14 cellular contexts compared by ENCODE assay signal in genomic region chr21:32519945-32520884, GRCh38.
DNase-seq lines count a peak whose midpoint lies in the region; ATAC-seq and TF ChIP-seq lines count a peak whose summit lies in the region.
"Had no signal": no experiment of that assay in that cellular context is flagged by ENCODE, and none has a peak within 500 bp of the region (broad histone marks: within the 10 kb centered on the region; RNA-seq: fewer than 3 reads in every experiment).

No MANE protein-coding gene starts in this region.

- H3K36me3 ChIP-seq in SK-N-SH (replicated peaks in 1 of 2; ENCODE audit: control insufficient read depth in 1 of 2, insufficient read depth in 2 of 2, low read length in 1 of 2) (peaks cover 0 to 7% of the 10 kb centered on the region in 2 experiments), mesenchymal stem cell (ENCODE audit: control insufficient read depth in 1 of 2, insufficient read depth in 2 of 2, low read depth in 1 of 2, low read length in 2 of 2) (peaks cover 0 to 3% of the 10 kb centered on the region in 2 experiments), thyroid gland (no peaks in the 10 kb centered on the region)

- H2BK15ac ChIP-seq in mesenchymal stem cell (ENCODE audit: low read depth, poor library complexity, severe bottlenecking) = no peak overlapping the region

- no peaks in the 10 kb centered on the region for H3K9me2 ChIP-seq in SK-N-SH

- H2BK120ac ChIP-seq in mesenchymal stem cell (ENCODE audit: low read depth, low read length) = no peak overlapping the region

- H3K4me2 ChIP-seq in SK-N-SH (peak overlapping the region; percentile 67), mesenchymal stem cell (ENCODE audit: low read length, poor library complexity, severe bottlenecking) (no peak overlapping the region)

- DNase-seq in SK-N-SH (no peak), coronary artery (ENCODE audit: low spot score) (no peak), mesenchymal stem cell (no peak), thyroid gland (no peak), left lobe of liver (ENCODE audit: low spot score) (no peak), LoVo (ENCODE audit: low spot score) (no peak)
- DNase-seq: 8988T; activated CD4-positive, alpha-beta T cell treated with anti-CD3 and anti-CD28 coated beads for 1 hour; activated T-cell treated with anti-CD3 and anti-CD28 coated beads for 4 hours; NCI-H1092 treated with DMSO at 0.1 percent for 48 hours; NCI-H2227 treated with DMSO at 0.1 percent for 48 hours; stimulated activated CD4-positive, alpha-beta T cell treated with anti-CD3 and anti-CD28 coated beads, Interleukin-4, amount 100 ng/mL, for 1 hour had no signal

- H3K4me1 ChIP-seq in SK-N-SH (ENCODE audit: control insufficient read depth in 1 of 2, insufficient read depth in 2 of 2, low read depth in 1 of 2, low read length in 1 of 2) (peaks cover 15 to 41% of the 10 kb centered on the region in 2 experiments; a peak in 3 of 4 replicates), mesenchymal stem cell (ENCODE audit: control insufficient read depth, insufficient read depth, low read depth, low read length) (peaks cover 5% of the 10 kb centered on the region), thyroid gland (peaks cover 0 to 21% of the 10 kb centered on the region in 2 donors)

- TF ChIP-seq CTCF in SK-N-SH (IDR thresholded peaks at IDR 0.05) (no peak), coronary artery (IDR thresholded peaks at IDR 0.05) (no peak), thyroid gland (IDR thresholded peaks at IDR 0.05) (no peak)

- H3K23ac ChIP-seq in mesenchymal stem cell (ENCODE audit: low read length in 2 of 2) = no peak overlapping the region

- TF ChIP-seq EP300 in SK-N-SH (IDR thresholded peaks at IDR 0.05; ENCODE audit: borderline replicate concordance in 1 of 2, low read depth in 1 of 2, low read length in 1 of 2) = no peak

- no peak overlapping the region for H4K8ac ChIP-seq in mesenchymal stem cell (ENCODE audit: low read length)

- H3K4ac ChIP-seq in mesenchymal stem cell (ENCODE audit: low read depth in 1 of 2, low read length in 2 of 2) = no peak overlapping the region

- CTCF ChIA-PET in SK-N-SH (lab: Yijun Ruan, JAX) = interaction anchor here (1.0 to 1.1 kb wide), 2 partner anchors 49 to 81 kb away, joined by 4 read pairs; no protein-coding TSS in a partner anchor

- WGBS in SK-N-SH (ENCODE audit: low lambda C conversion rate) = 98% methylated on average over 8 of the region's 12 CpGs
- WGBS in mesenchymal stem cell = 87% methylated on average over 12 of the region's 12 CpGs
- WGBS in thyroid gland, 2 donors = 86 to 92% methylated on average over 10 to 11 of the region's 12 CpGs

- peaks cover 38% of the 10 kb centered on the region for H3F3A ChIP-seq in SK-N-SH (replicated peaks; ENCODE audit: insufficient read depth)

- H2AFZ ChIP-seq in SK-N-SH (ENCODE audit: low read depth) (no peak overlapping the region), mesenchymal stem cell (ENCODE audit: low read depth, low read length) (no peak overlapping the region)

- H3K27me3 ChIP-seq in SK-N-SH (ENCODE audit: insufficient read depth) (no peaks in the 10 kb centered on the region), mesenchymal stem cell (ENCODE audit: control insufficient read depth in 1 of 2, insufficient read depth in 1 of 2, low read length in 2 of 2) (no peaks in the 10 kb centered on the region), thyroid gland (no peaks in the 10 kb centered on the region)

- TF ChIP-seq POLR2A in thyroid gland (IDR thresholded peaks at IDR 0.05) = no peak

- H3K4me3 ChIP-seq in SK-N-SH (ENCODE audit: low read depth in 2 of 2, low read length in 1 of 2) (no peak overlapping the region), coronary artery (peak overlapping the region; percentile 29), mesenchymal stem cell (ENCODE audit: insufficient read depth in 1 of 2, low read depth in 1 of 2, low read length in 2 of 2) (no peak overlapping the region), thyroid gland (replicated peaks in 1 of 3) (no peak overlapping the region)

- ATAC-seq in SK-N-SH treated with all-trans-retinoic acid at 6 μM for 48 hours = no peak
- ATAC-seq in HG02588 (IDR thresholded peaks at IDR 0.05; ENCODE audit: unreplicated experiment) = no peak
- ATAC-seq in left lobe of liver = no peak

- H4K91ac ChIP-seq in mesenchymal stem cell (ENCODE audit: low read length) = no peak overlapping the region

- H2AK5ac ChIP-seq in mesenchymal stem cell (ENCODE audit: low read length, severe bottlenecking) = no peak overlapping the region

- no peaks in the 10 kb centered on the region; the same call in 1 of the 2 replicates for H3K9me3 ChIP-seq in SK-N-SH
- H3K9me3 ChIP-seq in mesenchymal stem cell (ENCODE audit: control insufficient read depth, low read length) = peaks cover 5% of the 10 kb centered on the region
- H3K9me3 ChIP-seq in thyroid gland = no peaks in the 10 kb centered on the region

- intact Hi-C loops in thyroid gland (cut with DNase I) = no loop called here

- H2BK12ac ChIP-seq in mesenchymal stem cell (ENCODE audit: low read length in 2 of 2) = no peak overlapping the region

- POLR2A ChIA-PET in SK-N-SH (lab: Yijun Ruan, JAX) = no interaction called here

- 0 out of 2 replicates have a peak, but pooled peaks cover 4% of the 10 kb centered on the region for H3K79me2 ChIP-seq in SK-N-SH (ENCODE audit: insufficient read depth)

- H3K79me1 ChIP-seq in mesenchymal stem cell (replicated peaks; ENCODE audit: low read length, poor library complexity, severe bottlenecking) = no peaks in the 10 kb centered on the region

- H3K9ac ChIP-seq in SK-N-SH (peak overlapping the region; percentile 78), mesenchymal stem cell (ENCODE audit: low read length) (peak overlapping the region; percentile 84)

- no peak overlapping the region for H3K14ac ChIP-seq in mesenchymal stem cell (ENCODE audit: low read length in 2 of 2)

- no peak for TF ChIP-seq RAD21 in SK-N-SH (IDR thresholded peaks at IDR 0.05; ENCODE audit: low read length)

- H2BK5ac ChIP-seq in mesenchymal stem cell (ENCODE audit: low read depth, low read length, poor library complexity, severe bottlenecking) = no peak overlapping the region

- no peaks in the 10 kb centered on the region for H4K20me1 ChIP-seq in SK-N-SH (ENCODE audit: insufficient read depth)

- peak overlapping the region in 1 of 2 experiments; percentile 99; a peak in 2 of 4 replicates for H3K27ac ChIP-seq in SK-N-SH (ENCODE audit: low read depth in 2 of 2, low read length in 1 of 2)
- H3K27ac ChIP-seq in coronary artery = peak overlapping the region; percentile 36 to 80
- no peak overlapping the region for H3K27ac ChIP-seq in mesenchymal stem cell (ENCODE audit: low read length, poor library complexity, severe bottlenecking)
- H3K27ac ChIP-seq in thyroid gland = peak overlapping the region in 2 of 3 donors; percentile 69 to 77

- no peak overlapping the region for H3K18ac ChIP-seq in mesenchymal stem cell (ENCODE audit: low read depth in 1 of 2, low read length in 2 of 2)

TF ChIP-seq in SK-N-SH, 30 proteins besides CTCF, POLR2A, EP300 and RAD21 (continues in another document):
- no peak for TF ChIP-seq TEAD4 (IDR thresholded peaks at IDR 0.05; ENCODE audit: borderline replicate concordance, insufficient read depth)
- TF ChIP-seq RFX5 (IDR thresholded peaks at IDR 0.05; ENCODE audit: low read length) = no peak
- TF ChIP-seq EZH2phosphoT487 (IDR thresholded peaks at IDR 0.05; ENCODE audit: borderline replicate concordance, low read depth) = no peak
- TF ChIP-seq PBX3 (IDR thresholded peaks at IDR 0.05) = no peak
- no peak for TF ChIP-seq RXRA (IDR thresholded peaks at IDR 0.05; ENCODE audit: borderline replicate concordance, low read depth)
- TF ChIP-seq NFIC (IDR thresholded peaks at IDR 0.05; ENCODE audit: borderline replicate concordance) = no peak

TF ChIP-seq in SK-N-SH treated with all-trans-retinoic acid at 6 μM for 48 hours, 23 proteins besides CTCF, POLR2A, EP300 and RAD21 (continues in another document):
- TF ChIP-seq CREB5 (CRISPR knock-in tag; IDR thresholded peaks at IDR 0.05; ENCODE audit: low read depth) (no peak), ZNF70 (CRISPR knock-in tag; IDR thresholded peaks at IDR 0.05) (no peak), CSRNP3 (CRISPR knock-in tag; IDR thresholded peaks at IDR 0.05) (no peak), GLIS3 (CRISPR knock-in tag; IDR thresholded peaks at IDR 0.05) (no peak), POU6F1 (CRISPR knock-in tag; IDR thresholded peaks at IDR 0.05; ENCODE audit: borderline replicate concordance, low read depth) (no peak)
